1 cellular context compared by ENCODE assay signal in the genomic region with DNA sequence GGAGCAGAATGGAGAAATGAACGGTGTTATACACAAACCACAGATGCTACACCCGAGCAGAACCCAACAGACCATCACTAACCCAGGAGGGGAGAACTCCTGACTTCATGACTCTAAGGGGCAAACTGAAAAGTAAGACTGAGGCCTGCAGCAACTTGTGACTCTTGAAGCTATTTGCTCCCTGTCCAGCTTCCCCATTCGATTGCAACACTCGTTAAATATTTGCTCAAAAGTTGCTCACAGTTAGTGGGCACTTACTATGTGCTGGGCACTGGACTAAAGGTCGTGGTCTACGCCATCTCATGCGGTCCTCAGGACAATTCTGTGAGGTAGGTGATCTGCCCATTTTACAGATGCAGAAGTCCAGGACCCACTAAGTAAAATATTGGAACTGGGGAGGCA.
TF ChIP-seq lines count a peak whose summit lies in the region.

No MANE protein-coding gene starts in this region.

TF ChIP-seq in HepG2, 621 proteins besides CTCF, POLR2A, EP300 and RAD21 (continued from another document and continues in another):
- no peak for TF ChIP-seq ZNF609 (CRISPR knock-in tag; IDR thresholded peaks at IDR 0.05; ENCODE audit: borderline replicate concordance)
- no peak for TF ChIP-seq GATA4 (IDR thresholded peaks at IDR 0.05; ENCODE audit: borderline replicate concordance, low read depth)
- TF ChIP-seq NFYC (CRISPR knock-in tag; IDR thresholded peaks at IDR 0.05) = no peak
- no peak for TF ChIP-seq ZNF879 (CRISPR knock-in tag; IDR thresholded peaks at IDR 0.05)
- TF ChIP-seq ZBTB46 (CRISPR knock-in tag; IDR thresholded peaks at IDR 0.05; ENCODE audit: borderline replicate concordance) = no peak
- TF ChIP-seq, protein P1, sequence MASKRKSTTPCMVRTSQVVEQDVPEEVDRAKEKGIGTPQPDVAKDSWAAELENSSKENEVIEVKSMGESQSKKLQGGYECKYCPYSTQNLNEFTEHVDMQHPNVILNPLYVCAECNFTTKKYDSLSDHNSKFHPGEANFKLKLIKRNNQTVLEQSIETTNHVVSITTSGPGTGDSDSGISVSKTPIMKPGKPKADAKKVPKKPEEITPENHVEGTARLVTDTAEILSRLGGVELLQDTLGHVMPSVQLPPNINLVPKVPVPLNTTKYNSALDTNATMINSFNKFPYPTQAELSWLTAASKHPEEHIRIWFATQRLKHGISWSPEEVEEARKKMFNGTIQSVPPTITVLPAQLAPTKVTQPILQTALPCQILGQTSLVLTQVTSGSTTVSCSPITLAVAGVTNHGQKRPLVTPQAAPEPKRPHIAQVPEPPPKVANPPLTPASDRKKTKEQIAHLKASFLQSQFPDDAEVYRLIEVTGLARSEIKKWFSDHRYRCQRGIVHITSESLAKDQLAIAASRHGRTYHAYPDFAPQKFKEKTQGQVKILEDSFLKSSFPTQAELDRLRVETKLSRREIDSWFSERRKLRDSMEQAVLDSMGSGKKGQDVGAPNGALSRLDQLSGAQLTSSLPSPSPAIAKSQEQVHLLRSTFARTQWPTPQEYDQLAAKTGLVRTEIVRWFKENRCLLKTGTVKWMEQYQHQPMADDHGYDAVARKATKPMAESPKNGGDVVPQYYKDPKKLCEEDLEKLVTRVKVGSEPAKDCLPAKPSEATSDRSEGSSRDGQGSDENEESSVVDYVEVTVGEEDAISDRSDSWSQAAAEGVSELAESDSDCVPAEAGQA (IDR thresholded peaks at IDR 0.05; ENCODE audit: low read depth) = no peak
- TF ChIP-seq, protein P1 (CRISPR knock-in tag; IDR thresholded peaks at IDR 0.05; ENCODE audit: borderline replicate concordance) = no peak
- TF ChIP-seq ADNP (CRISPR knock-in tag; IDR thresholded peaks at IDR 0.05) = peak; percentile 72
- TF ChIP-seq FOXO1 (CRISPR knock-in tag; IDR thresholded peaks at IDR 0.05) = no peak
- no peak for TF ChIP-seq ZNF230 (CRISPR knock-in tag; IDR thresholded peaks at IDR 0.05)
- TF ChIP-seq RARG (CRISPR knock-in tag; IDR thresholded peaks at IDR 0.05; ENCODE audit: low read depth) = no peak
- TF ChIP-seq UBTF (CRISPR knock-in tag; IDR thresholded peaks at IDR 0.05) = no peak
- no peak for TF ChIP-seq AKNA (CRISPR knock-in tag; IDR thresholded peaks at IDR 0.05; ENCODE audit: borderline replicate concordance)
- no peak for TF ChIP-seq ZNF20 (CRISPR knock-in tag; IDR thresholded peaks at IDR 0.05)
- no peak for TF ChIP-seq ZNF562 (CRISPR knock-in tag; IDR thresholded peaks at IDR 0.05; ENCODE audit: borderline replicate concordance)
- no peak for TF ChIP-seq RBM22 (optimal IDR thresholded peaks at IDR 0.05; ENCODE audit: low read length)
- TF ChIP-seq, protein P2, sequence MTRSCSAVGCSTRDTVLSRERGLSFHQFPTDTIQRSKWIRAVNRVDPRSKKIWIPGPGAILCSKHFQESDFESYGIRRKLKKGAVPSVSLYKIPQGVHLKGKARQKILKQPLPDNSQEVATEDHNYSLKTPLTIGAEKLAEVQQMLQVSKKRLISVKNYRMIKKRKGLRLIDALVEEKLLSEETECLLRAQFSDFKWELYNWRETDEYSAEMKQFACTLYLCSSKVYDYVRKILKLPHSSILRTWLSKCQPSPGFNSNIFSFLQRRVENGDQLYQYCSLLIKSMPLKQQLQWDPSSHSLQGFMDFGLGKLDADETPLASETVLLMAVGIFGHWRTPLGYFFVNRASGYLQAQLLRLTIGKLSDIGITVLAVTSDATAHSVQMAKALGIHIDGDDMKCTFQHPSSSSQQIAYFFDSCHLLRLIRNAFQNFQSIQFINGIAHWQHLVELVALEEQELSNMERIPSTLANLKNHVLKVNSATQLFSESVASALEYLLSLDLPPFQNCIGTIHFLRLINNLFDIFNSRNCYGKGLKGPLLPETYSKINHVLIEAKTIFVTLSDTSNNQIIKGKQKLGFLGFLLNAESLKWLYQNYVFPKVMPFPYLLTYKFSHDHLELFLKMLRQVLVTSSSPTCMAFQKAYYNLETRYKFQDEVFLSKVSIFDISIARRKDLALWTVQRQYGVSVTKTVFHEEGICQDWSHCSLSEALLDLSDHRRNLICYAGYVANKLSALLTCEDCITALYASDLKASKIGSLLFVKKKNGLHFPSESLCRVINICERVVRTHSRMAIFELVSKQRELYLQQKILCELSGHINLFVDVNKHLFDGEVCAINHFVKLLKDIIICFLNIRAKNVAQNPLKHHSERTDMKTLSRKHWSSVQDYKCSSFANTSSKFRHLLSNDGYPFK (CRISPR knock-in tag; IDR thresholded peaks at IDR 0.05; ENCODE audit: borderline replicate concordance) = no peak
- TF ChIP-seq ZNF75D (CRISPR knock-in tag; IDR thresholded peaks at IDR 0.05; ENCODE audit: borderline replicate concordance) = no peak
- no peak for TF ChIP-seq ZNF468 (CRISPR knock-in tag; IDR thresholded peaks at IDR 0.05)
- TF ChIP-seq, protein P3, sequence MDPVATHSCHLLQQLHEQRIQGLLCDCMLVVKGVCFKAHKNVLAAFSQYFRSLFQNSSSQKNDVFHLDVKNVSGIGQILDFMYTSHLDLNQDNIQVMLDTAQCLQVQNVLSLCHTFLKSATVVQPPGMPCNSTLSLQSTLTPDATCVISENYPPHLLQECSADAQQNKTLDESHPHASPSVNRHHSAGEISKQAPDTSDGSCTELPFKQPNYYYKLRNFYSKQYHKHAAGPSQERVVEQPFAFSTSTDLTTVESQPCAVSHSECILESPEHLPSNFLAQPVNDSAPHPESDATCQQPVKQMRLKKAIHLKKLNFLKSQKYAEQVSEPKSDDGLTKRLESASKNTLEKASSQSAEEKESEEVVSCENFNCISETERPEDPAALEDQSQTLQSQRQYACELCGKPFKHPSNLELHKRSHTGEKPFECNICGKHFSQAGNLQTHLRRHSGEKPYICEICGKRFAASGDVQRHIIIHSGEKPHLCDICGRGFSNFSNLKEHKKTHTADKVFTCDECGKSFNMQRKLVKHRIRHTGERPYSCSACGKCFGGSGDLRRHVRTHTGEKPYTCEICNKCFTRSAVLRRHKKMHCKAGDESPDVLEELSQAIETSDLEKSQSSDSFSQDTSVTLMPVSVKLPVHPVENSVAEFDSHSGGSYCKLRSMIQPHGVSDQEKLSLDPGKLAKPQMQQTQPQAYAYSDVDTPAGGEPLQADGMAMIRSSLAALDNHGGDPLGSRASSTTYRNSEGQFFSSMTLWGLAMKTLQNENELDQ (CRISPR knock-in tag; IDR thresholded peaks at IDR 0.05; ENCODE audit: borderline replicate concordance) = no peak
- no peak for TF ChIP-seq CERS6 (CRISPR knock-in tag; IDR thresholded peaks at IDR 0.05)
